ENCODE assay signal across 9 cellular contexts in genomic region chr20:45450097-45450818, GRCh38. TPM values are rescaled to one million over a fixed set of nuclear protein-coding genes. Genes with fewer than 3 reads are reported as not detected.
DNase-seq lines count a peak whose midpoint lies in the region; ATAC-seq, FAIRE-seq and TF ChIP-seq lines count a peak whose summit lies in the region.
"Had no signal": no experiment of that assay in that cellular context is flagged by ENCODE, and none has a peak within 500 bp of the region (broad histone marks: within the 10 kb centered on the region; RNA-seq: fewer than 3 reads in every experiment).

No MANE protein-coding gene starts in this region.

- POLR2A ChIA-PET in BJ (lab: Charles Lee): no interaction called here

- ATAC-seq in left lung (peak; percentile 74), HG02884 (IDR thresholded peaks at IDR 0.05; ENCODE audit: unreplicated experiment) (no peak)

- CTCF ChIA-PET in BJ (lab: Yijun Ruan, JAX): interaction anchor here (0.7 to 3.2 kb wide), 16 partner anchors 11 to 301 kb away, joined by 3 to 39 read pairs (median 4); partner anchors contain the start of gene SYS1

- FAIRE-seq in GM18507 (lab: Jason Lieb, UNC) (peak; percentile 64), urothelium cell line (lab: Jason Lieb, UNC) (peak; percentile 59)

- peak; percentile 55 for TF ChIP-seq CTCF in BJ (IDR thresholded peaks at IDR 0.05; ENCODE audit: insufficient read depth, low read depth, low read length)
- TF ChIP-seq CTCF in breast epithelium (IDR thresholded peaks at IDR 0.05): peak; percentile 25 to 43 (median 25)
- peak; percentile 52 to 58 for TF ChIP-seq CTCF in left lung (IDR thresholded peaks at IDR 0.05)

- no peak for DNase-seq in BJ (ENCODE audit: low read depth)
- no peak for DNase-seq in GM18507 (ENCODE audit: extremely low spot score, insufficient read length, low read depth)
- DNase-seq in NCI-H69 (lab: John Stamatoyannopoulos, UW): peak; percentile 66
- DNase-seq in breast epithelium (ENCODE audit: low spot score in 2 of 2): no peak
- no peak for DNase-seq in left lung
- peak; percentile 58 for DNase-seq in urothelium cell line (ENCODE audit: low spot score)
- DNase-seq in activated T-cell treated with anti-CD3 and anti-CD28 coated beads for 4 hours: no peak

- intact Hi-C loops in breast epithelium (cut with DNase I; ENCODE audit: low total_unique reads) (no loop called here), left lung (cut with DNase I) (no loop called here)

- H3K27ac ChIP-seq in breast epithelium: peak overlapping the region in 1 of 2 donors; percentile 38
- H3K27ac ChIP-seq in left lung: no peak overlapping the region

- peaks cover 8% of the 10 kb centered on the region for H3K27me3 ChIP-seq in BJ (ENCODE audit: control insufficient read depth, insufficient read depth, low read length)
- H3K27me3 ChIP-seq in breast epithelium: no peaks in the 10 kb centered on the region
- H3K27me3 ChIP-seq in left lung: no peaks in the 10 kb centered on the region

- H3K4me3 ChIP-seq in BJ (ENCODE audit: low read depth, low read length) (no peak overlapping the region), breast epithelium (no peak overlapping the region), left lung (no peak overlapping the region)

- no peak for TF ChIP-seq POLR2A in breast epithelium (IDR thresholded peaks at IDR 0.05)

- H3K36me3 ChIP-seq in BJ (ENCODE audit: control insufficient read depth, insufficient read depth, low read length): no peaks in the 10 kb centered on the region
- H3K36me3 ChIP-seq in breast epithelium: no peaks in the 10 kb centered on the region
- no peaks in the 10 kb centered on the region for H3K36me3 ChIP-seq in left lung

- H3K4me1 ChIP-seq in breast epithelium: no peaks in the 10 kb centered on the region
- no peaks in the 10 kb centered on the region for H3K4me1 ChIP-seq in left lung

- no peaks in the 10 kb centered on the region for H3K9me3 ChIP-seq in breast epithelium
- H3K9me3 ChIP-seq in left lung: no peaks in the 10 kb centered on the region

RNA-seq across cellular contexts. Expression of gene WFDC2, which starts 19.3 kb away (rescaled TPM):
- polyA plus RNA-seq in BJ (2011; rRNA removed): not detected in 2 replicates
- not detected in 2 replicates for polyA minus RNA-seq in BJ (2011; rRNA and poly(A)+ RNA removed)
- total RNA-seq in breast epithelium (100 to 1,000 TPM in 1 of 3 donors, 10 to 100 TPM in 1, not detected in 1; 43.9 to 106 TPM), left lung (100 to 1,000 TPM; 232 to 258 TPM)
- total RNA-seq: mononuclear cell had no signal

RNA-seq across cellular contexts. Expression of gene PIGT, which starts 34.3 kb away (rescaled TPM):
- 135 and 236 TPM in 2 replicates for polyA plus RNA-seq in BJ (2011; rRNA removed)
- 39.7 and 47.6 TPM in 2 replicates for polyA minus RNA-seq in BJ (2011; rRNA and poly(A)+ RNA removed)
- total RNA-seq in breast epithelium (100 to 1,000 TPM in 1 of 3 donors, 10 to 100 TPM in 2; 74.1 to 103 (median 76.7) TPM), left lung (10 to 100 TPM; 85.7 to 90.9 TPM)

RNA-seq across cellular contexts. Expression of gene DBNDD2, which starts 42.2 kb away (rescaled TPM):
- polyA plus RNA-seq in BJ (2011; rRNA removed): 69.4 and 77.0 TPM in 2 replicates
- 26.1 and 36.1 TPM in 2 replicates for polyA minus RNA-seq in BJ (2011; rRNA and poly(A)+ RNA removed)
- total RNA-seq in breast epithelium: 10 to 100 TPM; 32.2 to 49.2 (median 44.5) TPM
- total RNA-seq in left lung: 10 to 100 TPM; 53.1 to 66.4 TPM

Comparison
In these comparisons a context has a peak if more than half of its experiments do, and no peak if none do; other contexts are left out.
1. DNase-seq: peak in NCI-H69 (single experiment) and urothelium cell line (single experiment); none in BJ (single experiment), GM18507 (single experiment), breast epithelium (0 of 2), left lung (0 of 2) and activated T-cell treated with anti-CD3 and anti-CD28 coated beads for 4 hours (single experiment).
2. Peak in every context shown above with its lines, with median percentiles within 50 percentile points of each other: CTCF ChIP-seq.